7 cellular contexts compared by ENCODE assay signal in genomic region chr16:25126086-25126666, GRCh38. TPM values are rescaled to one million over a fixed set of nuclear protein-coding genes. Genes with fewer than 3 reads are reported as not detected.
DNase-seq lines count a peak whose midpoint lies in the region; ATAC-seq and TF ChIP-seq lines count a peak whose summit lies in the region.
"Not testable (repeated sequence)": the region's sequence is repeated elsewhere in the genome, so short reads cannot be mapped to it uniquely, and the experiment has no call there.

No MANE protein-coding gene starts in this region.

- BruUV-seq in Caco-2 (replicated peaks; lab: Mats Ljungman, UMichigan); IMR-90 (replicated peaks; lab: Mats Ljungman, UMichigan): not testable (repeated sequence)

- H2BK120ac ChIP-seq in IMR-90 (ENCODE audit: low read depth, low read length), result 0 out of 2 replicates have a peak overlapping the region, but pooled peaks have one; percentile 4

- not testable (repeated sequence) for H3K18ac ChIP-seq in IMR-90 (ENCODE audit: low read depth, low read length)

- H2AFZ ChIP-seq in IMR-90 (replicated peaks; ENCODE audit: low read length, poor library complexity); fibroblast of lung (ENCODE audit: low read length): not testable (repeated sequence)

- H4K91ac ChIP-seq in IMR-90 (ENCODE audit: insufficient read depth, low read depth, low read length), result not testable (repeated sequence)

- peak; percentile 66 for ATAC-seq in IMR-90 (ENCODE audit: low read depth)
- ATAC-seq in activated CD4-positive, alpha-beta T cell treated with anti-CD3 and anti-CD28 coated beads for 36 hours, result peak; percentile 13
- ATAC-seq in activated naive CD8-positive, alpha-beta T cell treated with anti-CD3 and anti-CD28 coated beads, Interleukin-2, amount 50 U/mL, for 24 hours, result not testable (repeated sequence)
- ATAC-seq in left lung, result peak; percentile 27

- H3K79me1 ChIP-seq in IMR-90 (ENCODE audit: low read depth in 1 of 2, low read length in 2 of 2), result peaks cover 23 to 39% of the 10 kb centered on the region in 2 experiments

- in situ Hi-C loops in IMR-90 (cut with MboI; ENCODE audit: low sequenced_read_pairs), result loop anchor here (5.0 to 10.0 kb wide), 2 partner anchors 74 to 99 kb away; no protein-coding TSS in a partner anchor

- not testable (repeated sequence) for H3K9ac ChIP-seq in IMR-90 (ENCODE audit: low read depth, low read length); fibroblast of lung (ENCODE audit: insufficient read depth, low read length)

- POLR2A ChIA-PET in Caco-2 (lab: Charles Lee); IMR-90 (lab: Charles Lee; ENCODE audit: unreplicated experiment); activated CD4-positive, alpha-beta T cell treated with anti-CD3 and anti-CD28 coated beads for 36 hours (lab: Charles Lee): not testable (repeated sequence)

- H3K27me3 Mint-ChIP-seq in Caco-2 (ENCODE audit: insufficient read depth, unreplicated experiment); activated CD4-positive, alpha-beta T cell treated with anti-CD3 and anti-CD28 coated beads for 36 hours; activated naive CD8-positive, alpha-beta T cell treated with anti-CD3 and anti-CD28 coated beads, Interleukin-2, amount 50 U/mL, for 24 hours; osteocyte (ENCODE audit: unreplicated experiment): not testable (repeated sequence)

- H2BK5ac ChIP-seq in IMR-90 (ENCODE audit: low read depth, low read length, poor library complexity, severe bottlenecking), result not testable (repeated sequence)

- H3K4ac ChIP-seq in IMR-90 (ENCODE audit: low read depth, low read length), result peak overlapping the region; percentile 49

- peak overlapping the region; percentile 11; the same call in 1 of the 2 replicates for H2BK20ac ChIP-seq in IMR-90 (ENCODE audit: low read depth, low read length)

- H3K79me2 ChIP-seq in fibroblast of lung (ENCODE audit: control insufficient read depth, insufficient read depth, low read length), result not testable (repeated sequence)

- H3K4me2 ChIP-seq in IMR-90 (ENCODE audit: low read depth, low read length); fibroblast of lung (ENCODE audit: extremely low read depth, insufficient read depth, low read length): not testable (repeated sequence)

- dilution Hi-C loops in IMR-90 (cut with HindIII; ENCODE audit: low sequenced_read_pairs, unreplicated experiment), result not testable (repeated sequence)

- H3K36me3 Mint-ChIP-seq in Caco-2 (ENCODE audit: insufficient read depth, unreplicated experiment), result peaks cover 12% of the 10 kb centered on the region
- H3K36me3 Mint-ChIP-seq in activated CD4-positive, alpha-beta T cell treated with anti-CD3 and anti-CD28 coated beads for 36 hours (ENCODE audit: low read depth), result peaks cover 12% of the 10 kb centered on the region
- peaks cover 21% of the 10 kb centered on the region for H3K36me3 Mint-ChIP-seq in activated naive CD8-positive, alpha-beta T cell treated with anti-CD3 and anti-CD28 coated beads, Interleukin-2, amount 50 U/mL, for 24 hours (ENCODE audit: low read depth)
- H3K36me3 Mint-ChIP-seq in osteocyte (ENCODE audit: unreplicated experiment), result peaks cover 17% of the 10 kb centered on the region

- not testable (repeated sequence) for DNase-seq in Caco-2; activated CD4-positive, alpha-beta T cell treated with anti-CD3 and anti-CD28 coated beads for 36 hours; activated naive CD8-positive, alpha-beta T cell treated with anti-CD3 and anti-CD28 coated beads, Interleukin-2, amount 50 U/mL, for 24 hours; fibroblast of lung (ENCODE audit: low read depth in 2 of 2); left lung; osteocyte (ENCODE audit: extremely low spot score, unreplicated experiment)
- DNase-seq in IMR-90, result peak; percentile 29

- H3K36me3 ChIP-seq in Caco-2 (ENCODE audit: control insufficient read depth, insufficient read depth, low read length); IMR-90 (ENCODE audit: control insufficient read depth, insufficient read depth, low read length); fibroblast of lung (ENCODE audit: control insufficient read depth, insufficient read depth, low read length): not testable (repeated sequence)
- H3K36me3 ChIP-seq in left lung, result peaks cover 0 to 28% of the 10 kb centered on the region in 2 donors

- peak overlapping the region; percentile 75 for H2AK5ac ChIP-seq in IMR-90 (ENCODE audit: low read depth, low read length)

- H3K9me1 ChIP-seq in IMR-90 (ENCODE audit: insufficient read depth, low read length), result not testable (repeated sequence)

- H2BK15ac ChIP-seq in IMR-90 (ENCODE audit: low read depth, low read length), result not testable (repeated sequence)

- H3K27ac ChIP-seq in IMR-90 (ENCODE audit: insufficient read depth, low read length); left lung: not testable (repeated sequence)
- peak overlapping the region; percentile 49 for H3K27ac ChIP-seq in fibroblast of lung (ENCODE audit: insufficient read depth, low read length)

- H4K5ac ChIP-seq in IMR-90 (ENCODE audit: low read depth, low read length), result not testable (repeated sequence)

- H4K20me1 ChIP-seq in IMR-90 (ENCODE audit: insufficient read depth, low read length), result peaks cover 17% of the 10 kb centered on the region
- H4K20me1 ChIP-seq in fibroblast of lung (ENCODE audit: control insufficient read depth, extremely low read depth, insufficient read depth, low read length), result not testable (repeated sequence)

- not testable (repeated sequence) for H4K8ac ChIP-seq in IMR-90 (ENCODE audit: low read depth in 2 of 2, low read length in 2 of 2)

- H3K4me3 ChIP-seq in Caco-2 (ENCODE audit: low read depth, low read length); IMR-90 (ENCODE audit: insufficient read depth, low read depth, low read length); fibroblast of lung (replicated peaks in 1 of 4; ENCODE audit: control extremely low read depth in 1 of 4, insufficient read depth in 1 of 4, low read depth in 3 of 4, low read length in 4 of 4); left lung: not testable (repeated sequence)

- not testable (repeated sequence) for TF ChIP-seq RAD21 in IMR-90 (IDR thresholded peaks at IDR 0.05; ENCODE audit: low read length)

- not testable (repeated sequence) for H2AK9ac ChIP-seq in IMR-90 (replicated peaks; ENCODE audit: low read depth, low read length, poor library complexity)

- H3K27ac Mint-ChIP-seq in Caco-2 (ENCODE audit: unreplicated experiment) (peak overlapping the region; percentile 39), osteocyte (ENCODE audit: unreplicated experiment) (peak overlapping the region; percentile 28)
- H3K27ac Mint-ChIP-seq in activated CD4-positive, alpha-beta T cell treated with anti-CD3 and anti-CD28 coated beads for 36 hours, result peak overlapping the region; percentile 45
- H3K27ac Mint-ChIP-seq in activated naive CD8-positive, alpha-beta T cell treated with anti-CD3 and anti-CD28 coated beads, Interleukin-2, amount 50 U/mL, for 24 hours, result peak overlapping the region; percentile 15

- not testable (repeated sequence) for TF ChIP-seq CTCF in Caco-2 (IDR thresholded peaks at IDR 0.05; ENCODE audit: insufficient read depth in 1 of 2, low read depth in 1 of 2, low read length in 1 of 2, severe bottlenecking in 1 of 2, unreplicated experiment in 1 of 2); IMR-90 (conservative IDR thresholded peaks at IDR 0.05; ENCODE audit: low read depth, low read length); fibroblast of lung (conservative IDR thresholded peaks at IDR 0.05 in 1 of 2, IDR thresholded peaks at IDR 0.05 in 1 of 2; ENCODE audit: low read depth in 1 of 2, low read length in 2 of 2); left lung (IDR thresholded peaks at IDR 0.05); osteocyte (IDR thresholded peaks at IDR 0.05)

- CTCF ChIA-PET in Caco-2 (lab: Charles Lee), result interaction anchor here (1.0 to 1.6 kb wide), 3 partner anchors 9 to 99 kb away, joined by 3 to 19 read pairs (median 5); partner anchors contain the start of gene LCMT1
- CTCF ChIA-PET in IMR-90 (lab: Yijun Ruan, JAX), result interaction anchor here (1.3 kb wide), 1 partner anchor 24 kb away, joined by 3 read pairs; no protein-coding TSS in a partner anchor
- CTCF ChIA-PET in activated CD4-positive, alpha-beta T cell treated with anti-CD3 and anti-CD28 coated beads for 36 hours (lab: Charles Lee), result interaction anchor here (0.9 to 3.7 kb wide), 4 partner anchors 48 to 99 kb away, joined by 3 to 33 read pairs (median 5); no protein-coding TSS in a partner anchor

- intact Hi-C loops in Caco-2 (cut with micrococcal nuclease; ENCODE audit: unreplicated experiment), result loop anchor here (1.0 kb wide), 1 partner anchor 99 kb away; no protein-coding TSS in a partner anchor
- intact Hi-C loops in IMR-90 (cut with micrococcal nuclease), result loop anchor here (1.0 to 2.0 kb wide), 2 partner anchors 71 to 99 kb away; no protein-coding TSS in a partner anchor
- intact Hi-C loops in activated CD4-positive, alpha-beta T cell treated with anti-CD3 and anti-CD28 coated beads for 36 hours (cut with DNase I, micrococcal nuclease), result loop anchor here (1.0 kb wide), 2 partner anchors 71 to 99 kb away; no protein-coding TSS in a partner anchor
- intact Hi-C loops in left lung (cut with DNase I), result loop anchor here in 1 of 2 donors (10.0 kb wide), 1 partner anchor 71 kb away; no protein-coding TSS in a partner anchor

- H3K27me3 ChIP-seq in Caco-2 (replicated peaks; ENCODE audit: control insufficient read depth, insufficient read depth, low read length); IMR-90 (ENCODE audit: control insufficient read depth, insufficient read depth, low read length); fibroblast of lung (ENCODE audit: control insufficient read depth, insufficient read depth, low read length); left lung: not testable (repeated sequence)

- not testable (repeated sequence) for H3K9me3 Mint-ChIP-seq in Caco-2 (ENCODE audit: unreplicated experiment); activated CD4-positive, alpha-beta T cell treated with anti-CD3 and anti-CD28 coated beads for 36 hours (ENCODE audit: low read depth); activated naive CD8-positive, alpha-beta T cell treated with anti-CD3 and anti-CD28 coated beads, Interleukin-2, amount 50 U/mL, for 24 hours; osteocyte (ENCODE audit: unreplicated experiment)

- H3K23ac ChIP-seq in IMR-90 (ENCODE audit: low read depth, low read length), result not testable (repeated sequence)

- WGBS in IMR-90 (ENCODE audit: extremely low coverage in 2 of 2, insufficient read length in 1 of 2), 2 experiments, result 83% methylated on average over 4 of the region's 13 CpGs; no CpG with 5 or more reads in 1 of the 2 experiments

- H3K4me1 Mint-ChIP-seq in Caco-2 (ENCODE audit: low read depth, unreplicated experiment), result peaks cover 11% of the 10 kb centered on the region
- peaks cover 40% of the 10 kb centered on the region for H3K4me1 Mint-ChIP-seq in activated CD4-positive, alpha-beta T cell treated with anti-CD3 and anti-CD28 coated beads for 36 hours
- peaks cover 32% of the 10 kb centered on the region for H3K4me1 Mint-ChIP-seq in activated naive CD8-positive, alpha-beta T cell treated with anti-CD3 and anti-CD28 coated beads, Interleukin-2, amount 50 U/mL, for 24 hours
- H3K4me1 Mint-ChIP-seq in osteocyte (ENCODE audit: unreplicated experiment), result not testable (repeated sequence)

- H3K56ac ChIP-seq in IMR-90 (ENCODE audit: extremely low read depth, insufficient read depth, low read length), result not testable (repeated sequence)

- H3K14ac ChIP-seq in IMR-90 (replicated peaks; ENCODE audit: low read depth, low read length), result 0 out of 2 replicates have a peak overlapping the region, but pooled peaks have one; percentile 16

- not testable (repeated sequence) for H3K9me3 ChIP-seq in Caco-2; IMR-90 (ENCODE audit: control insufficient read depth, insufficient read depth, low read length); fibroblast of lung (ENCODE audit: control insufficient read depth, insufficient read depth, low read depth, low read length); left lung

- H3K4me3 Mint-ChIP-seq in Caco-2 (ENCODE audit: unreplicated experiment); activated CD4-positive, alpha-beta T cell treated with anti-CD3 and anti-CD28 coated beads for 36 hours; activated naive CD8-positive, alpha-beta T cell treated with anti-CD3 and anti-CD28 coated beads, Interleukin-2, amount 50 U/mL, for 24 hours; osteocyte (ENCODE audit: unreplicated experiment): not testable (repeated sequence)

- H3K4me1 ChIP-seq in Caco-2; IMR-90 (ENCODE audit: control insufficient read depth, insufficient read depth, low read length); left lung: not testable (repeated sequence)
- peaks cover 11% of the 10 kb centered on the region for H3K4me1 ChIP-seq in fibroblast of lung (ENCODE audit: control insufficient read depth, extremely low read depth, insufficient read depth, low read length)

- TF ChIP-seq POLR2A in IMR-90 (IDR thresholded peaks at IDR 0.05; ENCODE audit: low read depth, low read length), result not testable (repeated sequence)

RNA-seq across cellular contexts. Expression of gene LCMT1, which starts 14.6 kb away (rescaled TPM):
- total RNA-seq in Caco-2 (2022) (50.8 and 53.9 TPM in 2 replicates), IMR-90 (2012; rRNA removed) (60.0 and 60.4 TPM in 2 replicates), fibroblast of lung (40.8 and 49.6 TPM in 2 replicates), left lung (10 to 100 TPM; 25.6 to 27.0 TPM), osteocyte (52.2 and 53.5 TPM in 2 replicates)
- polyA plus RNA-seq in IMR-90 (2012; rRNA removed) (30.5 and 33.1 TPM in 2 replicates), fibroblast of lung (45.8 and 49.0 TPM in 2 replicates)
- 19.3 and 26.9 TPM in 2 replicates for polyA plus RNA-seq in IMR-90 (2012; cell fraction: cytosol; rRNA removed)
- polyA plus RNA-seq in IMR-90 (2012; cell fraction: nucleus; rRNA removed; ENCODE audit: low replicate concordance), result 12.0 and 37.3 TPM in 2 replicates
- 10 to 100 TPM; 33.3 to 36.2 TPM for total RNA-seq in activated CD4-positive, alpha-beta T cell treated with anti-CD3 and anti-CD28 coated beads for 36 hours
- polyA plus RNA-seq in fibroblast of lung (2012), result 40.5 and 41.8 TPM in 2 replicates
- 42.0 and 69.9 TPM in 2 replicates for polyA minus RNA-seq in fibroblast of lung (ENCODE audit: low replicate concordance)
